In the genomic region with DNA sequence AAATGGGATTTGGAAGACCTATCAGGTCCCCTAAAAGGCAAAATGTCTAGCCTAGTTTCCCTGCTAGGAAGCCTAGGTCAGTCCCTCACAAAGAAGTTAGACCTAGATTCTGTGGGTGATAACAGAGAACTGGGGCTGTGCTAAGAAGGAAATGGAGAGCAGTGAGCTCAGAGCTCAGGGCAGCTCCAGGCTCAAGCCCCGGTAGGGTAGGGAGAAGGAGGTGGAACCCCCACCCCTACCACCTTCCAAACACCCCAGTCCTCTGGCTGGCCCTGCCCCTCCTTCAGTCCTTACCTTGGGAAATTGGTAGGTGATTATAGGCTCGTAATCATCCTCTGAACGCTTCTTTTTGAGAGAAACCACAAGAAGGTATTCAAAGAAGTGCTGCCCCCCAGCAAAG, we compare ENCODE assay signal across 12 cellular contexts. TPM values are rescaled to one million over a fixed set of nuclear protein-coding genes. Genes with fewer than 3 reads are reported as not detected.
A peak's percentile ranks its signal among the peaks of the same experiment; 100 is the strongest.
DNase-seq lines count a peak whose midpoint lies in the region; ATAC-seq and TF ChIP-seq lines count a peak whose summit lies in the region.
"Had no signal": no experiment of that assay in that cellular context is flagged by ENCODE, and none has a peak within 500 bp of the region (broad histone marks: within the 10 kb centered on the region; RNA-seq: fewer than 3 reads in every experiment).

No MANE protein-coding gene starts in this region.

- H3K36me3 Mint-ChIP-seq in activated naive CD4-positive, alpha-beta T cell treated with anti-CD3 and anti-CD28 coated beads, Interleukin-2, amount 50 U/mL, for 24 hours: peaks cover 35% of the 10 kb centered on the region
- H3K36me3 Mint-ChIP-seq in activated CD8-positive, alpha-beta T cell treated with anti-CD3 and anti-CD28 coated beads for 36 hours (ENCODE audit: low read depth): peaks cover 69% of the 10 kb centered on the region
- H3K36me3 Mint-ChIP-seq: WTC11 had no signal

- POLR2A ChIA-PET in activated CD8-positive, alpha-beta T cell treated with anti-CD3 and anti-CD28 coated beads for 36 hours (lab: Charles Lee): interaction anchor here (0.5 to 10.4 kb wide), 11 partner anchors 8 to 1775 kb away, joined by 3 to 245 read pairs (median 9); partner anchors contain the start of gene CHI3L2

- H3K27ac ChIP-seq in lower lobe of right lung (peak overlapping the region; percentile 79), thymus (ENCODE audit: low read depth) (peak overlapping the region; percentile 86)
- H3K27ac ChIP-seq: RWPE1 had no signal

- no peak for ATAC-seq in activated CD8-positive, alpha-beta T cell treated with anti-CD3 and anti-CD28 coated beads for 36 hours
- no peak for ATAC-seq in lower lobe of right lung
- no peak for ATAC-seq in HG02852 (IDR thresholded peaks at IDR 0.05; ENCODE audit: unreplicated experiment)
- ATAC-seq in HG03342 (IDR thresholded peaks at IDR 0.05; ENCODE audit: unreplicated experiment): no peak
- ATAC-seq: HCT116, WTC11 had no signal

- 30% methylated on average over 3 of the region's 3 CpGs for WGBS in thymus

- H3K9me3 ChIP-seq in lower lobe of right lung: no peaks in the 10 kb centered on the region
- no peaks in the 10 kb centered on the region for H3K9me3 ChIP-seq in thymus (ENCODE audit: control insufficient read depth)

- peak overlapping the region; percentile 99 for H3K27ac Mint-ChIP-seq in activated naive CD4-positive, alpha-beta T cell treated with anti-CD3 and anti-CD28 coated beads, Interleukin-2, amount 50 U/mL, for 24 hours
- H3K27ac Mint-ChIP-seq in activated CD8-positive, alpha-beta T cell treated with anti-CD3 and anti-CD28 coated beads for 36 hours: peak overlapping the region; percentile 98
- H3K27ac Mint-ChIP-seq: WTC11 had no signal

- peak overlapping the region; percentile 57 for H3K4me3 ChIP-seq in lower lobe of right lung
- H3K4me3 ChIP-seq in thymus (ENCODE audit: low read length): peak overlapping the region; percentile 37

- H3K4me1 ChIP-seq in lower lobe of right lung (peaks cover 81% of the 10 kb centered on the region), thymus (ENCODE audit: control insufficient read depth, insufficient read depth, low read length) (peaks cover 44% of the 10 kb centered on the region)

- CTCF ChIA-PET in activated CD8-positive, alpha-beta T cell treated with anti-CD3 and anti-CD28 coated beads for 36 hours (lab: Charles Lee): interaction anchor here (1.1 to 8.8 kb wide), 7 partner anchors 12 to 548 kb away, joined by 3 to 150 read pairs (median 10); no protein-coding TSS in a partner anchor

- peaks cover 66% of the 10 kb centered on the region for H3K4me1 Mint-ChIP-seq in activated naive CD4-positive, alpha-beta T cell treated with anti-CD3 and anti-CD28 coated beads, Interleukin-2, amount 50 U/mL, for 24 hours
- peaks cover 56% of the 10 kb centered on the region for H3K4me1 Mint-ChIP-seq in activated CD8-positive, alpha-beta T cell treated with anti-CD3 and anti-CD28 coated beads for 36 hours (ENCODE audit: low read depth)

- DNase-seq in activated naive CD4-positive, alpha-beta T cell treated with Interleukin-2 at 50 U/mL for 16 hours: no peak
- DNase-seq in activated CD8-positive, alpha-beta T cell treated with anti-CD3 and anti-CD28 coated beads for 36 hours: no peak
- DNase-seq in lower lobe of right lung: no peak
- no peak for DNase-seq in activated effector memory CD4-positive, alpha-beta T cell treated with Interleukin-2 at 50 U/mL for 16 hours
- DNase-seq: NCI-H446 treated with DMSO at 0.1 percent for 48 hours had no signal

- H3K27me3 ChIP-seq in lower lobe of right lung (ENCODE audit: low read depth): no peaks in the 10 kb centered on the region
- H3K27me3 ChIP-seq in thymus (ENCODE audit: control insufficient read depth, insufficient read depth): no peaks in the 10 kb centered on the region

- H3K36me3 ChIP-seq in lower lobe of right lung: peaks cover 46% of the 10 kb centered on the region
- H3K36me3 ChIP-seq in thymus (ENCODE audit: control insufficient read depth, insufficient read depth): peaks cover 25% of the 10 kb centered on the region

- H3K9me3 Mint-ChIP-seq in activated naive CD4-positive, alpha-beta T cell treated with anti-CD3 and anti-CD28 coated beads, Interleukin-2, amount 50 U/mL, for 24 hours: no peaks in the 10 kb centered on the region
- H3K9me3 Mint-ChIP-seq in activated CD8-positive, alpha-beta T cell treated with anti-CD3 and anti-CD28 coated beads for 36 hours: no peaks in the 10 kb centered on the region
- H3K9me3 Mint-ChIP-seq: WTC11 had no signal

- intact Hi-C loops in activated CD8-positive, alpha-beta T cell treated with anti-CD3 and anti-CD28 coated beads for 36 hours (cut with micrococcal nuclease): loop anchor here (2.0 to 5.0 kb wide), 2 partner anchors 15 to 52 kb away; no protein-coding TSS in a partner anchor
- intact Hi-C loops in lower lobe of right lung (cut with DNase I): no loop called here

- H3K27me3 Mint-ChIP-seq in activated naive CD4-positive, alpha-beta T cell treated with anti-CD3 and anti-CD28 coated beads, Interleukin-2, amount 50 U/mL, for 24 hours: no peaks in the 10 kb centered on the region
- H3K27me3 Mint-ChIP-seq in activated CD8-positive, alpha-beta T cell treated with anti-CD3 and anti-CD28 coated beads for 36 hours: no peaks in the 10 kb centered on the region

- H3K4me3 Mint-ChIP-seq in activated naive CD4-positive, alpha-beta T cell treated with anti-CD3 and anti-CD28 coated beads, Interleukin-2, amount 50 U/mL, for 24 hours: peak overlapping the region; percentile 100
- H3K4me3 Mint-ChIP-seq in activated CD8-positive, alpha-beta T cell treated with anti-CD3 and anti-CD28 coated beads for 36 hours: peak overlapping the region; percentile 99
- H3K4me3 Mint-ChIP-seq: WTC11 had no signal

- no peak for TF ChIP-seq CTCF in activated CD8-positive, alpha-beta T cell treated with anti-CD3 and anti-CD28 coated beads for 36 hours (IDR thresholded peaks at IDR 0.05)
- TF ChIP-seq CTCF in lower lobe of right lung (IDR thresholded peaks at IDR 0.05): no peak

RNA-seq across cellular contexts. Expression of gene DENND2D, which starts 1.1 kb away (rescaled TPM):
- 100 to 1,000 TPM; 201 to 208 TPM for total RNA-seq in activated CD8-positive, alpha-beta T cell treated with anti-CD3 and anti-CD28 coated beads for 36 hours
- 113 TPM for total RNA-seq in lower lobe of right lung
- 134 TPM for polyA plus RNA-seq in thymus

RNA-seq across cellular contexts. Expression of gene CHI3L2, which starts 28.2 kb away (rescaled TPM):
- 10 to 100 TPM in 1 of 2 experiments, 1 to 10 TPM in 1; 9.2 to 10.4 TPM for total RNA-seq in activated CD8-positive, alpha-beta T cell treated with anti-CD3 and anti-CD28 coated beads for 36 hours
- 31.2 TPM for total RNA-seq in lower lobe of right lung
- 190 TPM for polyA plus RNA-seq in thymus

RNA-seq across cellular contexts. Expression of gene CEPT1, which starts 59.3 kb away (rescaled TPM):
- 10 to 100 TPM; 36.0 to 38.6 TPM for total RNA-seq in activated CD8-positive, alpha-beta T cell treated with anti-CD3 and anti-CD28 coated beads for 36 hours
- total RNA-seq in lower lobe of right lung: 53.4 TPM
- polyA plus RNA-seq in thymus: 55.3 TPM

RNA-seq across cellular contexts. Expression of gene DRAM2, which starts 59.4 kb away (rescaled TPM):
- total RNA-seq in activated CD8-positive, alpha-beta T cell treated with anti-CD3 and anti-CD28 coated beads for 36 hours: 10 to 100 TPM; 27.5 to 37.2 TPM
- 73.9 TPM for total RNA-seq in lower lobe of right lung
- polyA plus RNA-seq in thymus: 77.5 TPM
